In genomic region chr13:29587645-29588044, GRCh38 we compare ENCODE assay signal across 24 cellular contexts. TPM values are rescaled to one million over a fixed set of nuclear protein-coding genes. Genes with fewer than 3 reads are reported as not detected.
DNase-seq lines count a peak whose midpoint lies in the region; ATAC-seq, FAIRE-seq and TF ChIP-seq lines count a peak whose summit lies in the region.
"Had no signal": no experiment of that assay in that cellular context is flagged by ENCODE, and none has a peak within 500 bp of the region (broad histone marks: within the 10 kb centered on the region; RNA-seq: fewer than 3 reads in every experiment).

No MANE protein-coding gene starts in this region.

- no peak for FAIRE-seq in kidney (lab: Jason Lieb, UNC)

- peak overlapping the region; percentile 10 for H3K4me2 ChIP-seq in Loucy (ENCODE audit: low read depth, low read length, poor library complexity, severe bottlenecking)
- H3K4me2 ChIP-seq: neural progenitor cell, smooth muscle cell had no signal

- H3K9me2 ChIP-seq in Loucy (replicated peaks; ENCODE audit: low read depth, low read length) = no peaks in the 10 kb centered on the region

- TF ChIP-seq CTCF in Calu3 (IDR thresholded peaks at IDR 0.05; ENCODE audit: unreplicated experiment) (no peak), Loucy (conservative IDR thresholded peaks at IDR 0.05; ENCODE audit: low read length) (no peak), chondrocyte (IDR thresholded peaks at IDR 0.05) (no peak), kidney (IDR thresholded peaks at IDR 0.05; ENCODE audit: borderline replicate concordance, extremely low read depth, insufficient read depth) (no peak)

- H4K20me1 ChIP-seq in Loucy (ENCODE audit: insufficient read depth, low read length, poor library complexity, severe bottlenecking) = peaks cover 96% of the 10 kb centered on the region

- CTCF ChIA-PET in Calu3 (lab: Charles Lee) = interaction anchor here (0.7 kb wide), 1 partner anchor 18 kb away, joined by 3 read pairs; no protein-coding TSS in a partner anchor

- H3K36me3 Mint-ChIP-seq in Calu3 (ENCODE audit: insufficient read depth, unreplicated experiment) (peaks cover 48% of the 10 kb centered on the region), chondrocyte (ENCODE audit: low read depth) (peaks cover 3% of the 10 kb centered on the region)

- H2AFZ ChIP-seq in Loucy (ENCODE audit: low read length) = no peak overlapping the region
- H2AFZ ChIP-seq: neural progenitor cell had no signal

- H3K27me3 ChIP-seq in Loucy (ENCODE audit: insufficient read depth, low read length, poor library complexity, severe bottlenecking) = no peaks in the 10 kb centered on the region
- H3K27me3 ChIP-seq: body of pancreas, neural progenitor cell, uterus had no signal

- H3K27ac Mint-ChIP-seq in Calu3 (ENCODE audit: unreplicated experiment) = peak overlapping the region; percentile 73
- H3K27ac Mint-ChIP-seq in chondrocyte (ENCODE audit: unreplicated experiment) = peak overlapping the region; percentile 74
- H3K27ac Mint-ChIP-seq: neural progenitor cell had no signal

- intact Hi-C loops in Calu3 (cut with micrococcal nuclease; ENCODE audit: unreplicated experiment) (no loop called here), kidney (cut with DNase I) (no loop called here)

- H3K4me3 ChIP-seq in Loucy (ENCODE audit: low read length, poor library complexity, severe bottlenecking) (no peak overlapping the region), kidney (ENCODE audit: low read length in 2 of 2) (no peak overlapping the region)
- H3K4me3 ChIP-seq: body of pancreas, left ventricle myocardium inferior, neural progenitor cell, psoas muscle, smooth muscle cell, uterus had no signal

- no peak overlapping the region for H3K9ac ChIP-seq in Loucy (ENCODE audit: low read depth, low read length, poor library complexity, severe bottlenecking)
- no peak overlapping the region for H3K9ac ChIP-seq in kidney (ENCODE audit: low read length in 2 of 2)
- H3K9ac ChIP-seq: neural progenitor cell had no signal

- H3K4me1 Mint-ChIP-seq in Calu3 (ENCODE audit: low read depth, unreplicated experiment) (peaks cover 82% of the 10 kb centered on the region), chondrocyte (ENCODE audit: low read depth) (peaks cover 90% of the 10 kb centered on the region)

- H3K79me2 ChIP-seq in Loucy (ENCODE audit: insufficient read depth, low read length) = peaks cover 100% of the 10 kb centered on the region

- H3K9me3 Mint-ChIP-seq in Calu3 (ENCODE audit: low read depth, unreplicated experiment) (no peaks in the 10 kb centered on the region), chondrocyte (ENCODE audit: low read depth) (no peaks in the 10 kb centered on the region)

- H3K36me3 ChIP-seq in Loucy (ENCODE audit: insufficient read depth, low read length) (no peaks in the 10 kb centered on the region; the same call in 1 of the 2 replicates), kidney (ENCODE audit: control insufficient read depth in 1 of 2, insufficient read depth in 2 of 2, low read length in 2 of 2) (no peaks in the 10 kb centered on the region)
- H3K36me3 ChIP-seq: left ventricle myocardium inferior, neural progenitor cell, uterus had no signal

- H3K4me3 Mint-ChIP-seq in Calu3 (ENCODE audit: low read depth, unreplicated experiment) = peak overlapping the region; percentile 57
- H3K4me3 Mint-ChIP-seq in chondrocyte (ENCODE audit: unreplicated experiment) = no peak overlapping the region
- H3K4me3 Mint-ChIP-seq: activated naive CD8-positive, alpha-beta T cell; neural progenitor cell had no signal

- peak overlapping the region; percentile 22 to 24 for H3K27ac ChIP-seq in kidney (ENCODE audit: low read depth in 2 of 2, low read length in 2 of 2)
- H3K27ac ChIP-seq: body of pancreas, left ventricle myocardium inferior, neural progenitor cell, psoas muscle had no signal

- DNase-seq in Calu3 = peak; percentile 56
- DNase-seq in chondrocyte (ENCODE audit: low spot score) = no peak
- peak; percentile 81 for DNase-seq in kidney
- DNase-seq in HK-2 (ENCODE audit: unreplicated experiment) = no peak
- DNase-seq in CD1c-positive myeloid dendritic cell (ENCODE audit: extremely low spot score) = no peak
- DNase-seq: activated CD8-positive, alpha-beta memory T cell treated with anti-CD3 and anti-CD28 coated beads for 24 hours; body of pancreas; DMS 273 treated with DMSO at 0.1 percent for 48 hours; Karpas-422; left ventricle myocardium inferior; NCI-H1092 treated with DMSO at 0.1 percent for 48 hours; NCI-H526; PC-3; psoas muscle; stimulated activated CD4-positive, alpha-beta T cell treated with anti-CD3 and anti-CD28 coated beads, Interleukin-4, amount 100 ng/mL, for 1 hour; T-helper 9 cell had no signal

- no peaks in the 10 kb centered on the region for H3F3A ChIP-seq in Loucy (ENCODE audit: low read depth)

- no TSS peak for BruUV-seq in Calu3 (replicated peaks; lab: Mats Ljungman, UMichigan)

- H3K27me3 Mint-ChIP-seq in Calu3 (ENCODE audit: unreplicated experiment) (no peaks in the 10 kb centered on the region), chondrocyte (ENCODE audit: low read depth) (no peaks in the 10 kb centered on the region)
- H3K27me3 Mint-ChIP-seq: activated naive CD8-positive, alpha-beta T cell had no signal

- H3K9me3 ChIP-seq in Loucy (ENCODE audit: insufficient read depth, low read depth, low read length) (no peaks in the 10 kb centered on the region), kidney (ENCODE audit: control insufficient read depth in 1 of 2, low read length in 2 of 2) (no peaks in the 10 kb centered on the region)
- H3K9me3 ChIP-seq: body of pancreas, left ventricle myocardium inferior, psoas muscle, uterus had no signal

- no peak for ATAC-seq in GM18873 (IDR thresholded peaks at IDR 0.05; ENCODE audit: low FRiP score, unreplicated experiment)
- no peak for ATAC-seq in HG03139 (IDR thresholded peaks at IDR 0.05; ENCODE audit: unreplicated experiment)
- ATAC-seq: body of pancreas, PC-3, psoas muscle, SK-N-SH treated with all-trans-retinoic acid at 6 μM for 48 hours had no signal

- peaks cover 42% of the 10 kb centered on the region for H3K4me1 ChIP-seq in Loucy (ENCODE audit: insufficient read depth, low read length, poor library complexity, severe bottlenecking)
- H3K4me1 ChIP-seq in kidney (ENCODE audit: control insufficient read depth in 1 of 2, insufficient read depth in 1 of 2, low read depth in 1 of 2, low read length in 2 of 2) = peaks cover 0 to 8% of the 10 kb centered on the region in 2 donors
- H3K4me1 ChIP-seq: psoas muscle, uterus had no signal

RNA-seq across cellular contexts. Expression of gene SLC7A1, which starts 7.8 kb away (rescaled TPM):
- 86.6 and 91.4 TPM in 2 replicates for total RNA-seq in Calu3 (2022)
- 75.8 to 111 TPM (median 108 TPM) in 3 replicates for total RNA-seq in chondrocyte
- total RNA-seq in kidney = 64.5 TPM
- polyA plus RNA-seq in kidney (ENCODE audit: insufficient read depth, low read depth, low replicate concordance) = 2.8 TPM

Comparison
In these comparisons a context has a peak if more than half of its experiments do, and no peak if none do; other contexts are left out.
1. DNase-seq: peak in Calu3 (single experiment) and kidney (single experiment); none in chondrocyte (single experiment), HK-2 (single experiment) and CD1c-positive myeloid dendritic cell (single experiment).